ENCODE assay signal across 19 cellular contexts in the genomic region with DNA sequence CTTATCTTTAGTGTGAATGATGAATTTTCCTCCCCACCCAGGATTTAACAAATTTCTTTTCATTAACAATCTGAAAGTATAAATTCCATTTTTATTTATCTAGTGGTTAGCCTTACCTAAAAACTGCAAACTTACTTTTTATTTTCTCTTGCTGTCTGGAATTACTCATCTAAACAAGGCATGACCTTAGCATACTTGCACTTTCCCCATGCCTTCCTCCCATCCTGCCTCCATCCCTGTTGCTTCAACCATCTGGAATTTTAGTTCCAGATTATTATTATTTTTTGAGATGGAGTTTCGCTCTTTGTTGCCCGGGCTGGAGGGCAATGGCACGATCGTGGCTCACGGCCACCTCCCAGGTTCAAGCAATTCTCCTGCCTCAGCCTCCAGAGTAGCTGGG. TPM values are rescaled to one million over a fixed set of nuclear protein-coding genes. Genes with fewer than 3 reads are reported as not detected.
"Had no signal": no experiment of that assay in that cellular context is flagged by ENCODE, and none has a peak within 500 bp of the region (broad histone marks: within the 10 kb centered on the region; RNA-seq: fewer than 3 reads in every experiment).

No MANE protein-coding gene starts in this region.

- H3K27ac Mint-ChIP-seq: activated naive CD4-positive, alpha-beta T cell treated with anti-CD3 and anti-CD28 coated beads for 36 hours; activated naive CD8-positive, alpha-beta T cell treated with anti-CD3 and anti-CD28 coated beads, Interleukin-2, amount 50 U/mL, for 24 hours; activated T-helper 17 cell treated with anti-CD3 and anti-CD28 coated beads, Interleukin-2, amount 50 U/mL, for 72 hours; natural killer cell; stimulated activated naive CD8-positive, alpha-beta T cell treated with anti-CD3 and anti-CD28 coated beads, Interleukin-15, Interleukin-2, amounts not matched to agents 100 ng/mL and 50 ng/mL, for 24 hours; T-helper 1 cell treated with Interleukin-12 subunit alpha and Interleukin-12 subunit beta and Interleukin-4 antibody, amounts not matched to agents 30 μg/mL and 1 μg/mL, for 36 hours had no signal

- H3K4me3 ChIP-seq: psoas muscle, right lobe of liver, spleen, suprapubic skin, upper lobe of right lung had no signal

- H3K9me3 Mint-ChIP-seq: activated naive CD4-positive, alpha-beta T cell treated with anti-CD3 and anti-CD28 coated beads for 36 hours; activated naive CD8-positive, alpha-beta T cell treated with anti-CD3 and anti-CD28 coated beads, Interleukin-2, amount 50 U/mL, for 24 hours; activated T-helper 17 cell treated with anti-CD3 and anti-CD28 coated beads, Interleukin-2, amount 50 U/mL, for 72 hours; central memory CD8-positive, alpha-beta T cell; natural killer cell; stimulated activated naive CD8-positive, alpha-beta T cell treated with anti-CD3 and anti-CD28 coated beads, Interleukin-15, Interleukin-2, amounts not matched to agents 100 ng/mL and 50 ng/mL, for 24 hours; T-helper 1 cell treated with Interleukin-12 subunit alpha and Interleukin-12 subunit beta and Interleukin-4 antibody, amounts not matched to agents 30 μg/mL and 1 μg/mL, for 36 hours had no signal

- H3K36me3 ChIP-seq: right lobe of liver, suprapubic skin, WERI-Rb-1 had no signal

- H3K27me3 Mint-ChIP-seq: activated naive CD8-positive, alpha-beta T cell treated with anti-CD3 and anti-CD28 coated beads, Interleukin-2, amount 50 U/mL, for 24 hours; activated T-helper 17 cell treated with anti-CD3 and anti-CD28 coated beads, Interleukin-2, amount 50 U/mL, for 72 hours; central memory CD8-positive, alpha-beta T cell; stimulated activated naive CD8-positive, alpha-beta T cell treated with anti-CD3 and anti-CD28 coated beads, Interleukin-15, Interleukin-2, amounts not matched to agents 100 ng/mL and 50 ng/mL, for 24 hours had no signal

- H3K4me3 Mint-ChIP-seq: activated naive CD4-positive, alpha-beta T cell treated with anti-CD3 and anti-CD28 coated beads for 36 hours; activated naive CD8-positive, alpha-beta T cell treated with anti-CD3 and anti-CD28 coated beads, Interleukin-2, amount 50 U/mL, for 24 hours; activated T-helper 17 cell treated with anti-CD3 and anti-CD28 coated beads, Interleukin-2, amount 50 U/mL, for 72 hours; central memory CD8-positive, alpha-beta T cell; natural killer cell; stimulated activated naive CD8-positive, alpha-beta T cell treated with anti-CD3 and anti-CD28 coated beads, Interleukin-15, Interleukin-2, amounts not matched to agents 100 ng/mL and 50 ng/mL, for 24 hours; T-helper 1 cell treated with Interleukin-12 subunit alpha and Interleukin-12 subunit beta and Interleukin-4 antibody, amounts not matched to agents 30 μg/mL and 1 μg/mL, for 36 hours had no signal

- H3K36me3 Mint-ChIP-seq: natural killer cell had no signal

- H3K27me3 ChIP-seq: right lobe of liver, spleen, suprapubic skin, upper lobe of right lung had no signal

- H3K27ac ChIP-seq: epithelial cell of prostate, psoas muscle, right lobe of liver, spleen, suprapubic skin, upper lobe of right lung, WERI-Rb-1 had no signal

- DNase-seq: activated CD4-positive, alpha-beta T cell treated with anti-CD3 and anti-CD28 coated beads, Interleukin-2, amount 50 U/mL, for 48 hours; activated naive CD4-positive, alpha-beta T cell treated with anti-CD3 and anti-CD28 coated beads for 36 hours; activated naive CD8-positive, alpha-beta T cell treated with anti-CD3 and anti-CD28 coated beads, Interleukin-2, amount 50 U/mL, for 24 hours; effector CD8-positive, alpha-beta T cell; glutamatergic neuron; kidney glomerular epithelial cell; mesendoderm; natural killer cell; psoas muscle; right lobe of liver; spleen; upper lobe of right lung; WERI-Rb-1 had no signal

- H3K4me1 ChIP-seq: psoas muscle, suprapubic skin had no signal

- H3K4me1 Mint-ChIP-seq: activated T-helper 17 cell treated with anti-CD3 and anti-CD28 coated beads, Interleukin-2, amount 50 U/mL, for 72 hours had no signal

- H3K9me3 ChIP-seq: psoas muscle, right lobe of liver, spleen, suprapubic skin, upper lobe of right lung had no signal

RNA-seq across cellular contexts. Expression of gene GDF7, which starts 35.6 kb away (rescaled TPM):
- total RNA-seq: activated naive CD4-positive, alpha-beta T cell treated with anti-CD3 and anti-CD28 coated beads for 36 hours had no signal
